ENCODE assay signal across 1 cellular context in genomic region chr10:110310741-110311140, GRCh38.
TF ChIP-seq lines count a peak whose summit lies in the region.

No MANE protein-coding gene starts in this region.

TF ChIP-seq in HepG2, 621 proteins besides CTCF, POLR2A, EP300 and RAD21 (continued from another document):
- TF ChIP-seq ATF5 (CRISPR knock-in tag; IDR thresholded peaks at IDR 0.05; ENCODE audit: low read depth) (no peak), CC2D1A (CRISPR knock-in tag; IDR thresholded peaks at IDR 0.05) (no peak), CBX5 (CRISPR knock-in tag; IDR thresholded peaks at IDR 0.05; ENCODE audit: borderline replicate concordance) (no peak), PHF21A (CRISPR knock-in tag; IDR thresholded peaks at IDR 0.05) (no peak), TAF1 (CRISPR knock-in tag; IDR thresholded peaks at IDR 0.05) (no peak), ZFP90 (CRISPR knock-in tag; IDR thresholded peaks at IDR 0.05; ENCODE audit: borderline replicate concordance) (no peak), TMF1 (CRISPR knock-in tag; IDR thresholded peaks at IDR 0.05; ENCODE audit: low read depth) (no peak), PCBP1 (IDR thresholded peaks at IDR 0.05; ENCODE audit: borderline replicate concordance, low read depth, low read length) (no peak), ZNF75D (CRISPR knock-in tag; IDR thresholded peaks at IDR 0.05; ENCODE audit: borderline replicate concordance) (no peak), HHEX (CRISPR knock-in tag; IDR thresholded peaks at IDR 0.05) (no peak)
- TF ChIP-seq, protein P1, sequence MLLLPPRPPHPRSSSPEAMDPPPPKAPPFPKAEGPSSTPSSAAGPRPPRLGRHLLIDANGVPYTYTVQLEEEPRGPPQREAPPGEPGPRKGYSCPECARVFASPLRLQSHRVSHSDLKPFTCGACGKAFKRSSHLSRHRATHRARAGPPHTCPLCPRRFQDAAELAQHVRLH (CRISPR knock-in tag; IDR thresholded peaks at IDR 0.05; ENCODE audit: borderline replicate concordance, low read depth) = no peak
